Comparison of ENCODE assay signal across 8 cellular contexts in genomic region chr15:40564591-40565332, GRCh38. TPM values are rescaled to one million over a fixed set of nuclear protein-coding genes. Genes with fewer than 3 reads are reported as not detected.
A peak's percentile ranks its signal among the peaks of the same experiment; 100 is the strongest.
DNase-seq lines count a peak whose midpoint lies in the region; ATAC-seq and TF ChIP-seq lines count a peak whose summit lies in the region.

Gene CCDC32, minus strand, starts transcription at chr15:40565042. Its CDS starts 2,027 bp downstream, at chr15:40563015.

- H3K27ac ChIP-seq in SU-DHL-6 (ENCODE audit: low read depth, low read length): peak within 1 kb of the TSS; percentile 33
- peak within 1 kb of the TSS; percentile 88 for H3K27ac ChIP-seq in thymus (ENCODE audit: low read depth)

- H3K4me3 Mint-ChIP-seq in activated naive CD8-positive, alpha-beta T cell treated with anti-CD3 and anti-CD28 coated beads, Interleukin-2, amount 10 ng/mL, durations not matched to agents 7 days and 5 days: peak within 1 kb of the TSS; percentile 93
- peak within 1 kb of the TSS; percentile 90 for H3K4me3 Mint-ChIP-seq in osteocyte (ENCODE audit: unreplicated experiment)

- peak within 1 kb of the TSS; percentile 81 for H3K4me2 ChIP-seq in SU-DHL-6 (ENCODE audit: low read depth, low read length, poor library complexity, severe bottlenecking)

- peak within 1 kb of the TSS; percentile 75 for H3K9ac ChIP-seq in SU-DHL-6 (ENCODE audit: low read length)

- intact Hi-C loops in head of caudate nucleus (cut with DNase I): loop anchor here (5.0 to 10.0 kb wide), 2 partner anchors 190 to 243 kb away; partner anchors contain the start of genes DNAJC17, RMDN3 and ZFYVE19

- peaks cover 23% of the 10 kb centered on the region for H3K79me2 ChIP-seq in SU-DHL-6 (ENCODE audit: insufficient read depth, low read length)

- no peaks in the 10 kb centered on the region for H3K27me3 ChIP-seq in SU-DHL-6 (ENCODE audit: low read length)
- no peaks in the 10 kb centered on the region for H3K27me3 ChIP-seq in thymus (ENCODE audit: control insufficient read depth, insufficient read depth)

- peak within 1 kb of the TSS; percentile 91 for H2AFZ ChIP-seq in SU-DHL-6 (ENCODE audit: low read depth, low read length, severe bottlenecking)

- peaks cover 39% of the 10 kb centered on the region for H3K4me1 Mint-ChIP-seq in activated naive CD8-positive, alpha-beta T cell treated with anti-CD3 and anti-CD28 coated beads, Interleukin-2, amount 10 ng/mL, durations not matched to agents 7 days and 5 days
- H3K4me1 Mint-ChIP-seq in osteocyte (ENCODE audit: unreplicated experiment): peaks cover 25% of the 10 kb centered on the region

- TF ChIP-seq POLR2A in GM10847 (IDR thresholded peaks at IDR 0.05; ENCODE audit: extremely low read depth, insufficient read length): peak; percentile 81

- H3K27me3 Mint-ChIP-seq in activated naive CD8-positive, alpha-beta T cell treated with anti-CD3 and anti-CD28 coated beads, Interleukin-2, amount 10 ng/mL, durations not matched to agents 7 days and 5 days: peaks cover 6% of the 10 kb centered on the region
- no peaks in the 10 kb centered on the region for H3K27me3 Mint-ChIP-seq in osteocyte (ENCODE audit: unreplicated experiment)

- H3K4me3 ChIP-seq in SU-DHL-6 (ENCODE audit: insufficient read depth, low read length, poor library complexity, severe bottlenecking): peak within 1 kb of the TSS; percentile 89
- peak within 1 kb of the TSS; percentile 77 for H3K4me3 ChIP-seq in thymus (ENCODE audit: low read length)

- POLR2A ChIA-PET in activated naive CD8-positive, alpha-beta T cell treated with anti-CD3 and anti-CD28 coated beads, Interleukin-2, amount 10 ng/mL, durations not matched to agents 7 days and 5 days (lab: Charles Lee): interaction anchor here (0.7 to 1.8 kb wide), 10 partner anchors 9 to 331 kb away, joined by 3 to 9 read pairs (median 4); partner anchors contain the start of genes CHST14 and KNL1

- peaks cover 17% of the 10 kb centered on the region for H3K4me1 ChIP-seq in thymus (ENCODE audit: control insufficient read depth, insufficient read depth, low read length)

- no peaks in the 10 kb centered on the region for H4K20me1 ChIP-seq in SU-DHL-6 (ENCODE audit: low read depth, low read length)

- WGBS in thymus: under 1% methylated on average over 40 of the region's 40 CpGs

- no peak for TF ChIP-seq CTCF in SU-DHL-6 (IDR thresholded peaks at IDR 0.05; ENCODE audit: insufficient read depth, low read length, poor library complexity, severe bottlenecking)
- no peak for TF ChIP-seq CTCF in osteocyte (IDR thresholded peaks at IDR 0.05)

- H3K9me3 ChIP-seq in SU-DHL-6 (ENCODE audit: insufficient read depth, low read length): no peaks in the 10 kb centered on the region
- H3K9me3 ChIP-seq in thymus (ENCODE audit: control insufficient read depth): no peaks in the 10 kb centered on the region

- no peaks in the 10 kb centered on the region for H3K9me3 Mint-ChIP-seq in activated naive CD8-positive, alpha-beta T cell treated with anti-CD3 and anti-CD28 coated beads, Interleukin-2, amount 10 ng/mL, durations not matched to agents 7 days and 5 days
- no peaks in the 10 kb centered on the region for H3K9me3 Mint-ChIP-seq in osteocyte (ENCODE audit: unreplicated experiment)

- peaks cover 15% of the 10 kb centered on the region for H3K36me3 Mint-ChIP-seq in activated naive CD8-positive, alpha-beta T cell treated with anti-CD3 and anti-CD28 coated beads, Interleukin-2, amount 10 ng/mL, durations not matched to agents 7 days and 5 days
- H3K36me3 Mint-ChIP-seq in osteocyte (ENCODE audit: unreplicated experiment): peaks cover 9% of the 10 kb centered on the region

- no peaks in the 10 kb centered on the region for H3K36me3 ChIP-seq in SU-DHL-6 (ENCODE audit: low read length)
- H3K36me3 ChIP-seq in thymus (ENCODE audit: control insufficient read depth, insufficient read depth): no peaks in the 10 kb centered on the region

- H3K27ac Mint-ChIP-seq in activated naive CD8-positive, alpha-beta T cell treated with anti-CD3 and anti-CD28 coated beads, Interleukin-2, amount 10 ng/mL, durations not matched to agents 7 days and 5 days: peak within 1 kb of the TSS; percentile 91
- H3K27ac Mint-ChIP-seq in osteocyte (ENCODE audit: unreplicated experiment): peak within 1 kb of the TSS; percentile 95

- no peaks in the 10 kb centered on the region for H3K9me2 ChIP-seq in SU-DHL-6 (replicated peaks; ENCODE audit: insufficient read depth, low read length)

- peak; percentile 94 for DNase-seq in NCI-H128 (lab: John Stamatoyannopoulos, UW; ENCODE audit: unreplicated experiment)
- DNase-seq in activated naive CD8-positive, alpha-beta T cell treated with anti-CD3 and anti-CD28 coated beads, Interleukin-2, amount 10 ng/mL, durations not matched to agents 7 days and 5 days: peak; percentile 88
- peak; percentile 99 to 100 (median 100) for DNase-seq in head of caudate nucleus
- peak; percentile 98 for DNase-seq in osteocyte (ENCODE audit: extremely low spot score, unreplicated experiment)

- ATAC-seq in HG02678 (IDR thresholded peaks at IDR 0.05; ENCODE audit: unreplicated experiment): peak; percentile 97
- peak; percentile 96 for ATAC-seq in activated naive CD8-positive, alpha-beta T cell treated with anti-CD3 and anti-CD28 coated beads, Interleukin-2, amount 10 ng/mL, durations not matched to agents 7 days and 5 days (ENCODE audit: low read depth)

- H3F3A ChIP-seq in SU-DHL-6 (ENCODE audit: insufficient read depth): peaks cover 5% of the 10 kb centered on the region; the same call in 1 of the 2 replicates

RNA-seq across cellular contexts. Expression of gene CCDC32, which starts in this region (rescaled TPM):
- 10 to 100 TPM; 26.2 to 26.8 TPM for total RNA-seq in activated naive CD8-positive, alpha-beta T cell treated with anti-CD3 and anti-CD28 coated beads, Interleukin-2, amount 10 ng/mL, durations not matched to agents 7 days and 5 days
- total RNA-seq in osteocyte: 23.9 and 28.3 TPM in 2 replicates
- 39.2 TPM for polyA plus RNA-seq in thymus

Comparison
In these comparisons a context has a peak if more than half of its experiments do, and no peak if none do; other contexts are left out.
1. Peak in every context shown above with its lines: DNase-seq, ATAC-seq, H3K4me3 ChIP-seq and H3K27ac ChIP-seq.